ENCODE assay signal across 8 cellular contexts in the genomic region with DNA sequence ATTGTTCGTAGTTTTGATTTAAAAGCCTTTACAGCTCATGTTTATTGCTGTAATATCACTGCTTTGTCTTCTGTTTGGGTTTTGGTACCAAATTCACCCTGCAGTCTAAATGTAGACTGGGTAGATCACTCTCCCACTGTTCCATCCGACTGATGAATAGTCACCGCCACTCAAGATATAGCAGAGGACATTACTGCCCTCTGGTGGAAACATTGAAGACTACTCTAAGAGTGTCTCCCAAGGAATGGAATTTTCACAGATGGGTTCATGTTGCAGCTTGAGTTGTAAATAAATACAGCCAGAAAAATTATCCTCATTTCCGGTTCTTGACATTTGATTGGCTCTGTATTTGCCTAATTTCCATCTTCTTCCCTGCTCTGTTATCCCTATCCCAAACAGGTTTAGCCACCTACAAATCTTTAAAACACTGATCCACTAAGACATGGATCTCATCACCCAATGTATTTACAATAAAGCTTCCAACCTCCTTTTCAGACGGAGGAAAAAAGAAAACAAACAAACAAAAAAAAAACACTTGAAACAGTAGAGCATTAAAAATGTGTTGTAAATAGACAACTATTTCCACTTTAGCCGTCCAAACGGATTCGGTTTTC.
A peak's percentile ranks its signal among the peaks of the same experiment; 100 is the strongest.
DNase-seq lines count a peak whose midpoint lies in the region; ATAC-seq, FAIRE-seq and TF ChIP-seq lines count a peak whose summit lies in the region.

No MANE protein-coding gene starts in this region.

- peak; percentile 94 to 97 for TF ChIP-seq RAD21 in liver (IDR thresholded peaks at IDR 0.05)

- POLR2A ChIA-PET in OCI-LY7 (lab: Charles Lee), result no interaction called here

- no peak overlapping the region for H3K4me3 Mint-ChIP-seq in GM23338

- H2AFZ ChIP-seq in GM23338, result no peak overlapping the region
- H2AFZ ChIP-seq in OCI-LY7 (ENCODE audit: low read length), result no peak overlapping the region

- H3K36me3 Mint-ChIP-seq in GM23338 (ENCODE audit: low read depth), result no peaks in the 10 kb centered on the region

- no peak overlapping the region for H3K9ac ChIP-seq in liver (ENCODE audit: low read depth in 1 of 2, low read length in 2 of 2)

- H4K20me1 ChIP-seq in GM23338 (replicated peaks; ENCODE audit: insufficient read depth) (no peaks in the 10 kb centered on the region), OCI-LY7 (ENCODE audit: insufficient read depth, low read length) (no peaks in the 10 kb centered on the region)

- CTCF ChIA-PET in OCI-LY7 (lab: Charles Lee; ENCODE audit: unreplicated experiment), result no interaction called here

- H3K4me3 ChIP-seq in GM23338 (no peak overlapping the region), OCI-LY7 (ENCODE audit: low read depth, low read length, poor library complexity, severe bottlenecking) (no peak overlapping the region), liver (ENCODE audit: low read depth in 1 of 3, low read length in 3 of 3) (no peak overlapping the region), uterus (no peak overlapping the region)

- H3K9me3 Mint-ChIP-seq in GM23338, result no peaks in the 10 kb centered on the region

- DNase-seq in GM03348 (ENCODE audit: low spot score), result peak; percentile 64
- peak; percentile 87 for DNase-seq in GM23338 (ENCODE audit: low spot score)
- DNase-seq in HuH-7 (ENCODE audit: low spot score), result peak; percentile 61
- DNase-seq in OCI-LY7 (ENCODE audit: low spot score), result peak; percentile 62
- no peak for DNase-seq in uterus

- peaks cover 6% of the 10 kb centered on the region; the same call in 1 of the 2 replicates for H3K4me1 ChIP-seq in GM23338 (ENCODE audit: insufficient read depth)
- no peaks in the 10 kb centered on the region for H3K4me1 ChIP-seq in OCI-LY7 (ENCODE audit: insufficient read depth, low read length, poor library complexity, severe bottlenecking)
- peaks cover 0 to 12% (median 8%) of the 10 kb centered on the region in 4 donors for H3K4me1 ChIP-seq in liver (ENCODE audit: control insufficient read depth in 4 of 4, insufficient read depth in 4 of 4, low read length in 3 of 4)
- no peaks in the 10 kb centered on the region for H3K4me1 ChIP-seq in uterus

- H3F3A ChIP-seq in GM23338 (replicated peaks; ENCODE audit: low read depth), result no peaks in the 10 kb centered on the region

- H3K36me3 ChIP-seq in GM23338 (ENCODE audit: insufficient read depth), result no peaks in the 10 kb centered on the region
- H3K36me3 ChIP-seq in OCI-LY7 (ENCODE audit: insufficient read depth, low read length), result no peaks in the 10 kb centered on the region
- H3K36me3 ChIP-seq in liver (ENCODE audit: control insufficient read depth in 4 of 4, insufficient read depth in 3 of 4, low read depth in 1 of 4, low read length in 3 of 4), result no peaks in the 10 kb centered on the region
- H3K36me3 ChIP-seq in uterus, result no peaks in the 10 kb centered on the region

- TF ChIP-seq CTCF in 22Rv1 (IDR thresholded peaks at IDR 0.05), result peak; percentile 96
- peak; percentile 82 to 89 for TF ChIP-seq CTCF in GM23338 (conservative IDR thresholded peaks at IDR 0.05; ENCODE audit: low read depth in 2 of 2)
- TF ChIP-seq CTCF in OCI-LY7 (conservative IDR thresholded peaks at IDR 0.05; ENCODE audit: low read length), result peak; percentile 86
- TF ChIP-seq CTCF in liver (IDR thresholded peaks at IDR 0.05; ENCODE audit: low read depth, low read length, missing input control), result peak; percentile 82
- peak; percentile 34 to 66 (median 50) for TF ChIP-seq CTCF in uterus (IDR thresholded peaks at IDR 0.05)

- peaks cover 2% of the 10 kb centered on the region for H3K27me3 Mint-ChIP-seq in GM23338 (ENCODE audit: insufficient read depth, low read depth, poor library complexity)

- H3K9me2 ChIP-seq in GM23338 (ENCODE audit: insufficient read depth) (no peaks in the 10 kb centered on the region), OCI-LY7 (ENCODE audit: insufficient read depth, low read length) (no peaks in the 10 kb centered on the region)

- peak; percentile 95 for ATAC-seq in GM23338

- no peak for TF ChIP-seq POLR2A in uterus (IDR thresholded peaks at IDR 0.05)

- FAIRE-seq in colon (lab: Jason Lieb, UNC), result peak; percentile 5

- H3K27ac Mint-ChIP-seq in GM23338, result no peak overlapping the region

- WGBS in liver, result 18% methylated on average over 8 of the region's 8 CpGs

- intact Hi-C loops in OCI-LY7 (cut with micrococcal nuclease; ENCODE audit: unreplicated experiment), result loop anchor here (2.0 kb wide), 1 partner anchor 183 kb away; no protein-coding TSS in a partner anchor
- intact Hi-C loops in uterus (cut with DNase I; ENCODE audit: low total_unique reads), result no loop called here

- BruUV-seq in OCI-LY7 (replicated peaks; lab: Mats Ljungman, UMichigan), result no TSS peak

- H3K79me2 ChIP-seq in GM23338 (replicated peaks; ENCODE audit: insufficient read depth), result no peaks in the 10 kb centered on the region
- H3K79me2 ChIP-seq in OCI-LY7 (ENCODE audit: insufficient read depth, low read depth, low read length), result no peaks in the 10 kb centered on the region; the same call in 1 of the 2 replicates

- H3K9me3 ChIP-seq in OCI-LY7 (ENCODE audit: low read length), result no peaks in the 10 kb centered on the region
- H3K9me3 ChIP-seq in liver (ENCODE audit: control insufficient read depth in 4 of 4, low read length in 3 of 4), result no peaks in the 10 kb centered on the region
- H3K9me3 ChIP-seq in uterus, result no peaks in the 10 kb centered on the region

- no peak overlapping the region for H3K27ac ChIP-seq in 22Rv1
- no peak overlapping the region for H3K27ac ChIP-seq in GM23338 (ENCODE audit: low read depth)
- no peak overlapping the region for H3K27ac ChIP-seq in OCI-LY7 (ENCODE audit: low read depth, low read length, poor library complexity, severe bottlenecking)
- no peak overlapping the region for H3K27ac ChIP-seq in liver (ENCODE audit: low read depth in 1 of 2, low read length in 2 of 2)
- H3K27ac ChIP-seq in uterus, result no peak overlapping the region

- H3K27me3 ChIP-seq in GM23338 (ENCODE audit: insufficient read depth), result no peaks in the 10 kb centered on the region
- H3K27me3 ChIP-seq in liver (ENCODE audit: control insufficient read depth in 4 of 4, insufficient read depth in 4 of 4, low read length in 3 of 4), result no peaks in the 10 kb centered on the region
- H3K27me3 ChIP-seq in uterus, result no peaks in the 10 kb centered on the region

- H3K4me1 Mint-ChIP-seq in GM23338, result peaks cover 17% of the 10 kb centered on the region

- H3K4me2 ChIP-seq in GM23338 (no peak overlapping the region), OCI-LY7 (ENCODE audit: low read length) (no peak overlapping the region)

TF ChIP-seq in GM23338, 12 proteins besides CTCF, POLR2A, EP300 and RAD21 (continues in another document):
- TF ChIP-seq, protein P1, sequence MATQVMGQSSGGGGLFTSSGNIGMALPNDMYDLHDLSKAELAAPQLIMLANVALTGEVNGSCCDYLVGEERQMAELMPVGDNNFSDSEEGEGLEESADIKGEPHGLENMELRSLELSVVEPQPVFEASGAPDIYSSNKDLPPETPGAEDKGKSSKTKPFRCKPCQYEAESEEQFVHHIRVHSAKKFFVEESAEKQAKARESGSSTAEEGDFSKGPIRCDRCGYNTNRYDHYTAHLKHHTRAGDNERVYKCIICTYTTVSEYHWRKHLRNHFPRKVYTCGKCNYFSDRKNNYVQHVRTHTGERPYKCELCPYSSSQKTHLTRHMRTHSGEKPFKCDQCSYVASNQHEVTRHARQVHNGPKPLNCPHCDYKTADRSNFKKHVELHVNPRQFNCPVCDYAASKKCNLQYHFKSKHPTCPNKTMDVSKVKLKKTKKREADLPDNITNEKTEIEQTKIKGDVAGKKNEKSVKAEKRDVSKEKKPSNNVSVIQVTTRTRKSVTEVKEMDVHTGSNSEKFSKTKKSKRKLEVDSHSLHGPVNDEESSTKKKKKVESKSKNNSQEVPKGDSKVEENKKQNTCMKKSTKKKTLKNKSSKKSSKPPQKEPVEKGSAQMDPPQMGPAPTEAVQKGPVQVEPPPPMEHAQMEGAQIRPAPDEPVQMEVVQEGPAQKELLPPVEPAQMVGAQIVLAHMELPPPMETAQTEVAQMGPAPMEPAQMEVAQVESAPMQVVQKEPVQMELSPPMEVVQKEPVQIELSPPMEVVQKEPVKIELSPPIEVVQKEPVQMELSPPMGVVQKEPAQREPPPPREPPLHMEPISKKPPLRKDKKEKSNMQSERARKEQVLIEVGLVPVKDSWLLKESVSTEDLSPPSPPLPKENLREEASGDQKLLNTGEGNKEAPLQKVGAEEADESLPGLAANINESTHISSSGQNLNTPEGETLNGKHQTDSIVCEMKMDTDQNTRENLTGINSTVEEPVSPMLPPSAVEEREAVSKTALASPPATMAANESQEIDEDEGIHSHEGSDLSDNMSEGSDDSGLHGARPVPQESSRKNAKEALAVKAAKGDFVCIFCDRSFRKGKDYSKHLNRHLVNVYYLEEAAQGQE (IDR thresholded peaks at IDR 0.05; ENCODE audit: unreplicated experiment), result no peak

TF ChIP-seq in liver, 16 proteins besides CTCF, POLR2A, EP300 and RAD21:
- TF ChIP-seq FOXA2 (IDR thresholded peaks at IDR 0.05) (no peak), NR2F2 (IDR thresholded peaks at IDR 0.05) (no peak), HNF4G (IDR thresholded peaks at IDR 0.05) (peak; percentile 7), ATF3 (IDR thresholded peaks at IDR 0.05) (no peak), FOXA1 (IDR thresholded peaks at IDR 0.05) (no peak), HNF4A (conservative IDR thresholded peaks at IDR 0.05) (no peak), EGR1 (IDR thresholded peaks at IDR 0.05; ENCODE audit: low read depth in 2 of 2) (no peak)
TF ChIP-seq in liver: peak in this region for 1.

Comparison
In these comparisons a context has a peak if more than half of its experiments do, and no peak if none do; other contexts are left out.
1. DNase-seq: peak in GM03348 (single experiment), GM23338 (single experiment), HuH-7 (single experiment) and OCI-LY7 (single experiment); none in uterus (0 of 2).
2. Peak in every context shown above with its lines, with median percentiles within 50 percentile points of each other: CTCF ChIP-seq.